In the genomic region with DNA sequence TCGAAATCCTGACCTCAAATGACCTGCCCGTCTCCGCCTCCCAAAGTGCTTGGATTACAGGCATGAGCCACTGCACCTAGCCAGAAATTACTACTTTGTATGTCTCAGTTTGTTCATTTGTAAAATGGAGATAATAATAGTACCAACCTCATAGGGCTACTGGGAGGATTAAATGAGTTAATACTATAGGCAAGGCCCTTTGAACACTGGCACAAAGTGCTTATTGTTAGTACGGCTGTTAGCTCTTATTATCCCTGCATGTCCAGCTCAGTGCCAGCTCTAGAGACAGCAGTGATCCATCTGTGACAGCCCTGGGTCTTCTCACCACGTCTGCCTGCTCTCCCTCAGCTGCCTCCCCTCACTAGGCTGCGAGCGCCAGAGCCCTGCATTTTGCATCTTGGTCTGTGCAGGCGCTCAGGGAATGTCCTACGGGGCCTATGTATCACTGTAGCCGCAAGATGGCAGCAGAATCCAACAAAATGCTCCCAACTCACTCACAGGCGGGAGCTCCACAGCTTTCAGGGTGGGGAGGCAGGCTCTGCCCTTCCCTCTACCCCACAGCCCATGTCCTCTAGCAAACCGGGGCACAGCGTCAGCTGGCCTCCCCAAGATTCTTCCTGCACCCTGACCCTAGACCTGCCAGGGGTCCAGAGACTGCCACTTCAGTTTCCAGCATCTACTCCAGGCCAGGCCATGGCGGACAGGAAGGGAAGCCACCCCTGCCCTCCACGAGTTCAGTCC, we compare ENCODE assay signal across 8 cellular contexts. TPM values are rescaled to one million over a fixed set of nuclear protein-coding genes. Genes with fewer than 3 reads are reported as not detected.
DNase-seq lines count a peak whose midpoint lies in the region; ATAC-seq and TF ChIP-seq lines count a peak whose summit lies in the region.

No MANE protein-coding gene starts in this region.

- peaks cover 14% of the 10 kb centered on the region for H3K4me1 Mint-ChIP-seq in activated CD8-positive, alpha-beta T cell treated with anti-CD3 and anti-CD28 coated beads, Interleukin-2, amount 10 ng/mL, durations not matched to agents 7 days and 5 days (ENCODE audit: low read depth)
- peaks cover 0 to 16% of the 10 kb centered on the region in 2 donors for H3K4me1 Mint-ChIP-seq in effector memory CD8-positive, alpha-beta T cell (ENCODE audit: low read depth in 2 of 2)
- peaks cover 12% of the 10 kb centered on the region for H3K4me1 Mint-ChIP-seq in mesothelial cell of epicardium

- H3K36me3 Mint-ChIP-seq in activated CD8-positive, alpha-beta T cell treated with anti-CD3 and anti-CD28 coated beads, Interleukin-2, amount 10 ng/mL, durations not matched to agents 7 days and 5 days (ENCODE audit: low read depth), result no peaks in the 10 kb centered on the region
- H3K36me3 Mint-ChIP-seq in effector memory CD8-positive, alpha-beta T cell (ENCODE audit: insufficient read depth), result peaks cover 4% of the 10 kb centered on the region
- peaks cover 3% of the 10 kb centered on the region for H3K36me3 Mint-ChIP-seq in mesothelial cell of epicardium

- no peak overlapping the region for H3K4me3 Mint-ChIP-seq in activated CD8-positive, alpha-beta T cell treated with anti-CD3 and anti-CD28 coated beads, Interleukin-2, amount 10 ng/mL, durations not matched to agents 7 days and 5 days
- no peak overlapping the region for H3K4me3 Mint-ChIP-seq in effector memory CD8-positive, alpha-beta T cell
- H3K4me3 Mint-ChIP-seq in mesothelial cell of epicardium, result no peak overlapping the region

- peak; percentile 41 for TF ChIP-seq CTCF in mesothelial cell of epicardium (IDR thresholded peaks at IDR 0.05; ENCODE audit: unreplicated experiment)

- peak overlapping the region; percentile 62 for H3K27ac Mint-ChIP-seq in activated CD8-positive, alpha-beta T cell treated with anti-CD3 and anti-CD28 coated beads, Interleukin-2, amount 10 ng/mL, durations not matched to agents 7 days and 5 days
- H3K27ac Mint-ChIP-seq in effector memory CD8-positive, alpha-beta T cell, result peak overlapping the region in 1 of 2 donors; percentile 69
- H3K27ac Mint-ChIP-seq in mesothelial cell of epicardium, result no peak overlapping the region

- peaks cover 1% of the 10 kb centered on the region for H3K27me3 Mint-ChIP-seq in activated CD8-positive, alpha-beta T cell treated with anti-CD3 and anti-CD28 coated beads, Interleukin-2, amount 10 ng/mL, durations not matched to agents 7 days and 5 days (ENCODE audit: low read depth)
- no peaks in the 10 kb centered on the region for H3K27me3 Mint-ChIP-seq in effector memory CD8-positive, alpha-beta T cell
- no peaks in the 10 kb centered on the region for H3K27me3 Mint-ChIP-seq in mesothelial cell of epicardium (ENCODE audit: low read depth)

- ATAC-seq in GM19372 (IDR thresholded peaks at IDR 0.05; ENCODE audit: low read depth, unreplicated experiment), result peak; percentile 93
- ATAC-seq in HG03439 (IDR thresholded peaks at IDR 0.05; ENCODE audit: unreplicated experiment), result peak; percentile 75
- peak; percentile 98 for ATAC-seq in activated CD8-positive, alpha-beta T cell treated with anti-CD3 and anti-CD28 coated beads, Interleukin-2, amount 10 ng/mL, durations not matched to agents 7 days and 5 days
- peak; percentile 99 for ATAC-seq in effector memory CD8-positive, alpha-beta T cell (replicated peaks)

- DNase-seq in CMK (ENCODE audit: low read depth) (peak; percentile 46), NCI-H774 (lab: John Stamatoyannopoulos, UW) (peak; percentile 34), mesothelial cell of epicardium (ENCODE audit: low spot score in 2 of 2, unreplicated experiment in 2 of 2) (peak; percentile 48 to 75)
- DNase-seq in activated CD8-positive, alpha-beta T cell treated with anti-CD3 and anti-CD28 coated beads, Interleukin-2, amount 10 ng/mL, durations not matched to agents 7 days and 5 days, result peak; percentile 90
- DNase-seq in effector memory CD8-positive, alpha-beta T cell, result peak; percentile 74 to 80 (median 77)
- DNase-seq in stimulated activated CD8-positive, alpha-beta memory T cell treated with anti-CD3 and anti-CD28 coated beads, Interleukin-7, amount 100 ng/mL, for 24 hours (ENCODE audit: low read depth), result peak; percentile 56

- POLR2A ChIA-PET in activated CD8-positive, alpha-beta T cell treated with anti-CD3 and anti-CD28 coated beads, Interleukin-2, amount 10 ng/mL, durations not matched to agents 7 days and 5 days (lab: Charles Lee), result interaction anchor here (0.9 to 1.3 kb wide), 4 partner anchors 20 to 248 kb away, joined by 3 to 10 read pairs (median 4); no protein-coding TSS in a partner anchor

- H3K9me3 Mint-ChIP-seq in activated CD8-positive, alpha-beta T cell treated with anti-CD3 and anti-CD28 coated beads, Interleukin-2, amount 10 ng/mL, durations not matched to agents 7 days and 5 days (ENCODE audit: insufficient read depth), result no peaks in the 10 kb centered on the region
- H3K9me3 Mint-ChIP-seq in effector memory CD8-positive, alpha-beta T cell, result no peaks in the 10 kb centered on the region
- no peaks in the 10 kb centered on the region for H3K9me3 Mint-ChIP-seq in mesothelial cell of epicardium

- CTCF ChIA-PET in activated CD8-positive, alpha-beta T cell treated with anti-CD3 and anti-CD28 coated beads, Interleukin-2, amount 10 ng/mL, durations not matched to agents 7 days and 5 days (lab: Charles Lee), result interaction anchor here (0.6 to 14.1 kb wide), 69 partner anchors 9 to 609 kb away, joined by 3 to 292 read pairs (median 4); a partner anchor contains a TSS

RNA-seq across cellular contexts. Expression of a gene that starts 17.7 kb away (rescaled TPM):
- total RNA-seq in activated CD8-positive, alpha-beta T cell treated with anti-CD3 and anti-CD28 coated beads, Interleukin-2, amount 10 ng/mL, durations not matched to agents 7 days and 5 days, result 100 to 1,000 TPM; 413 to 430 TPM
- 19.6 to 24.0 TPM (median 23.1 TPM) in 3 replicates for total RNA-seq in mesothelial cell of epicardium

Comparison
In these comparisons a context has a peak if more than half of its experiments do, and no peak if none do; other contexts are left out.
1. Peak in every context shown above with its lines: DNase-seq and ATAC-seq.
2. DNase-seq: peak in every context shown above with its lines; median percentile 90 in activated CD8-positive, alpha-beta T cell treated with anti-CD3 and anti-CD28 coated beads, Interleukin-2, amount 10 ng/mL, durations not matched to agents 7 days and 5 days; 77 in effector memory CD8-positive, alpha-beta T cell; 62 in mesothelial cell of epicardium; 56 in stimulated activated CD8-positive, alpha-beta memory T cell treated with anti-CD3 and anti-CD28 coated beads, Interleukin-7, amount 100 ng/mL, for 24 hours; 46 in CMK; 34 in NCI-H774.
3. RNA of a gene that starts 17.7 kb away (total RNA-seq): 413 to 430 TPM in activated CD8-positive, alpha-beta T cell treated with anti-CD3 and anti-CD28 coated beads, Interleukin-2, amount 10 ng/mL, durations not matched to agents 7 days and 5 days; 19.6 to 24.0 TPM in mesothelial cell of epicardium; every median in the first group is over 10 times any median in the second.